Comparison of ENCODE assay signal across 1 cellular context in genomic region chr5:43556857-43557593, GRCh38.
TF ChIP-seq lines count a peak whose summit lies in the region.

Gene PAIP1, minus strand, starts transcription at chr5:43557077. Its CDS starts 231 bp downstream, at chr5:43556846.

TF ChIP-seq in HepG2, 621 proteins besides CTCF, POLR2A, EP300 and RAD21 (continued from another document and continues in another):
- TF ChIP-seq ZNF687 (CRISPR knock-in tag; IDR thresholded peaks at IDR 0.05) (peak; percentile 75), ZNF430 (CRISPR knock-in tag; IDR thresholded peaks at IDR 0.05) (no peak), ZNF17 (CRISPR knock-in tag; IDR thresholded peaks at IDR 0.05) (no peak), MXD4 (CRISPR knock-in tag; IDR thresholded peaks at IDR 0.05) (no peak), NFE2 (CRISPR knock-in tag; IDR thresholded peaks at IDR 0.05) (no peak), ZNF362 (CRISPR knock-in tag; IDR thresholded peaks at IDR 0.05; ENCODE audit: borderline replicate concordance) (no peak), ZNF281 (CRISPR knock-in tag; IDR thresholded peaks at IDR 0.05; ENCODE audit: borderline replicate concordance) (no peak), ZNF501 (CRISPR knock-in tag; IDR thresholded peaks at IDR 0.05) (no peak), ELF3 (CRISPR knock-in tag; IDR thresholded peaks at IDR 0.05) (no peak), ZMAT5 (CRISPR knock-in tag; IDR thresholded peaks at IDR 0.05; ENCODE audit: borderline replicate concordance, low read depth) (no peak), ZNF670 (CRISPR knock-in tag; IDR thresholded peaks at IDR 0.05; ENCODE audit: borderline replicate concordance) (peak; percentile 65; the same call in 1 of the 2 replicates), PAF1 (CRISPR knock-in tag; IDR thresholded peaks at IDR 0.05) (no peak), DMTF1 (CRISPR knock-in tag; IDR thresholded peaks at IDR 0.05) (no peak), ZNF563 (CRISPR knock-in tag; IDR thresholded peaks at IDR 0.05) (peak; percentile 78), FLYWCH1 (CRISPR knock-in tag; IDR thresholded peaks at IDR 0.05) (no peak), ZNF318 (CRISPR knock-in tag; IDR thresholded peaks at IDR 0.05) (no peak), ZFP41 (CRISPR knock-in tag; IDR thresholded peaks at IDR 0.05; ENCODE audit: borderline replicate concordance) (no peak), GTF2F1 (IDR thresholded peaks at IDR 0.05; ENCODE audit: low read length) (no peak), BRF2 (CRISPR knock-in tag; IDR thresholded peaks at IDR 0.05) (peak; percentile 53; the same call in 1 of the 2 replicates), ZNF160 (CRISPR knock-in tag; IDR thresholded peaks at IDR 0.05) (no peak), REST (IDR thresholded peaks at IDR 0.05; ENCODE audit: borderline replicate concordance in 1 of 2, low read depth in 1 of 2, low read length in 2 of 2) (no peak), ZNF224 (CRISPR knock-in tag; IDR thresholded peaks at IDR 0.05) (peak; percentile 71; the same call in 1 of the 2 replicates), SMYD3 (CRISPR knock-in tag; IDR thresholded peaks at IDR 0.05) (no peak), THAP11 (CRISPR knock-in tag; IDR thresholded peaks at IDR 0.05) (peak; percentile 77), ZNF639 (CRISPR knock-in tag; conservative IDR thresholded peaks at IDR 0.05) (0 out of 2 replicates have a peak, but pooled peaks have one; percentile 21), ZFY (CRISPR knock-in tag; IDR thresholded peaks at IDR 0.05) (peak; percentile 89), ISL2 (CRISPR knock-in tag; IDR thresholded peaks at IDR 0.05) (no peak; the same call in 1 of the 2 replicates), NONO (IDR thresholded peaks at IDR 0.05) (no peak), NONO (CRISPR knock-in tag; conservative IDR thresholded peaks at IDR 0.05) (peak; percentile 67), ZNF335 (CRISPR knock-in tag; IDR thresholded peaks at IDR 0.05) (no peak)
